8 cellular contexts compared by ENCODE assay signal in the genomic region with DNA sequence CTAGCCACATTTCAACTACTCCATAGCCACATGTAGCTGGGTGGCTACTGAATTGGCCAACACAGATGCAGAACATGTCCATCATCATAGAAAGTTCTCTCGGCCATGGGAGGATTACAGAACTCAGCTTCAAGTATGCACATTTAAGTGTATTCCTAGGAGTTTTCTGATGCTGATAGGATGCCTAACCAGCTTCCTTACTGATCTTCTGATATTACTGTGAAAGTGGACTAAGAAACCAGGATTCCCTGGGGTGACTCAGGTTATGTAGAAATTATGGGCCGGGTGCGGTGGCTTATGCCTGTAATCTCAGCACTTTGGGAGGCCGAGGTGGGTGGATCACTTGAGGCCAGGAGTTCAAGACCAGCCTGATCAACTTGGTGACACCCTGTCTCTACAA.
"Had no signal": no experiment of that assay in that cellular context is flagged by ENCODE, and none has a peak within 500 bp of the region (broad histone marks: within the 10 kb centered on the region; RNA-seq: fewer than 3 reads in every experiment).

No MANE protein-coding gene starts in this region.

- FAIRE-seq: H54, HTR-8/SVneo, K562 had no signal

- H3K4me3 ChIP-seq: K562 had no signal

- DNase-seq: GOT3, H9, HCEC 1CT, IMR-90, KG1 had no signal

- ATAC-seq: K562 had no signal

- H3K27ac Mint-ChIP-seq: H9 had no signal

- H3K9me3 Mint-ChIP-seq: H9 had no signal
